Comparison of ENCODE assay signal across 8 cellular contexts in genomic region chr7:80428161-80429054, GRCh38.
DNase-seq lines count a peak whose midpoint lies in the region; ATAC-seq, FAIRE-seq and TF ChIP-seq lines count a peak whose summit lies in the region.

No MANE protein-coding gene starts in this region.

- intact Hi-C loops in IMR-90 (cut with micrococcal nuclease), result loop anchor here (1.0 to 5.0 kb wide), 4 partner anchors 24 to 1044 kb away; no protein-coding TSS in a partner anchor
- intact Hi-C loops in Panc1 (cut with micrococcal nuclease; ENCODE audit: unreplicated experiment), result loop anchor here (1.0 to 10.0 kb wide), 3 partner anchors 230 to 1036 kb away; no protein-coding TSS in a partner anchor

- H4K91ac ChIP-seq in IMR-90 (ENCODE audit: insufficient read depth, low read depth, low read length), result no peak overlapping the region

- no peaks in the 10 kb centered on the region for H3K36me3 Mint-ChIP-seq in nephron progenitor cell (ENCODE audit: low read depth)

- no peak overlapping the region for H3K56ac ChIP-seq in IMR-90 (ENCODE audit: extremely low read depth, insufficient read depth, low read length)

- H3K27ac ChIP-seq in IMR-90 (ENCODE audit: insufficient read depth, low read length) (no peak overlapping the region), Panc1 (ENCODE audit: low read length) (no peak overlapping the region)

- TF ChIP-seq RAD21 in IMR-90 (IDR thresholded peaks at IDR 0.05; ENCODE audit: low read length), result peak; percentile 90

- TF ChIP-seq CTCF in IMR-90 (conservative IDR thresholded peaks at IDR 0.05; ENCODE audit: low read depth, low read length) (peak; percentile 84), Panc1 (IDR thresholded peaks at IDR 0.05) (peak; percentile 73; the same call in 1 of the 2 replicates), nephron progenitor cell (IDR thresholded peaks at IDR 0.05) (peak; percentile 47)

- no peaks in the 10 kb centered on the region for H3K79me1 ChIP-seq in IMR-90 (ENCODE audit: low read depth in 1 of 2, low read length in 2 of 2)

- no peak overlapping the region for H4K5ac ChIP-seq in IMR-90 (ENCODE audit: low read depth, low read length)

- H3K23ac ChIP-seq in IMR-90 (ENCODE audit: low read depth, low read length), result no peak overlapping the region

- ATAC-seq in IMR-90 (ENCODE audit: low read depth) (peak; percentile 89), Panc1 (peak; percentile 97), esophagus mucosa (peak; percentile 67), GM21423 (IDR thresholded peaks at IDR 0.05; ENCODE audit: unreplicated experiment) (no peak), HG03521 (IDR thresholded peaks at IDR 0.05; ENCODE audit: unreplicated experiment) (no peak)

- H3K4me1 Mint-ChIP-seq in nephron progenitor cell, result no peaks in the 10 kb centered on the region

- H3K9me3 Mint-ChIP-seq in nephron progenitor cell, result no peaks in the 10 kb centered on the region

- H3K4me3 ChIP-seq in IMR-90 (ENCODE audit: insufficient read depth, low read depth, low read length) (no peak overlapping the region), Panc1 (ENCODE audit: low read depth in 2 of 2, low read length in 2 of 2) (no peak overlapping the region)

- H2BK120ac ChIP-seq in IMR-90 (ENCODE audit: low read depth, low read length), result no peak overlapping the region

- H3K27me3 ChIP-seq in IMR-90 (ENCODE audit: control insufficient read depth, insufficient read depth, low read length) (no peaks in the 10 kb centered on the region), Panc1 (ENCODE audit: control insufficient read depth, insufficient read depth, low read length) (peaks cover 2% of the 10 kb centered on the region; the same call in 1 of the 2 replicates)

- H2BK5ac ChIP-seq in IMR-90 (ENCODE audit: low read depth, low read length, poor library complexity, severe bottlenecking), result peak overlapping the region; percentile 28

- H3K36me3 ChIP-seq in IMR-90 (ENCODE audit: control insufficient read depth, insufficient read depth, low read length), result no peaks in the 10 kb centered on the region
- no peaks in the 10 kb centered on the region for H3K36me3 ChIP-seq in Panc1 (ENCODE audit: control insufficient read depth, insufficient read depth, low read length)

- no peaks in the 10 kb centered on the region for H3K9me1 ChIP-seq in IMR-90 (ENCODE audit: insufficient read depth, low read length)

- peak; percentile 79 for DNase-seq in IMR-90
- peak; percentile 76 for DNase-seq in Panc1 (ENCODE audit: low read depth, low spot score)
- DNase-seq in nephron progenitor cell, result no peak
- no peak for DNase-seq in UCSD-AML1 (lab: John Stamatoyannopoulos, UW; ENCODE audit: unreplicated experiment)

- H2BK20ac ChIP-seq in IMR-90 (ENCODE audit: low read depth, low read length), result no peak overlapping the region

- H4K20me1 ChIP-seq in IMR-90 (ENCODE audit: insufficient read depth, low read length), result no peaks in the 10 kb centered on the region

- BruUV-seq in IMR-90 (replicated peaks; lab: Mats Ljungman, UMichigan), result no TSS peak
- BruUV-seq in Panc1 (replicated peaks; lab: Mats Ljungman, UMichigan), result no TSS peak

- H3K4me3 Mint-ChIP-seq in nephron progenitor cell, result no peak overlapping the region

- no peak for TF ChIP-seq POLR2A in IMR-90 (IDR thresholded peaks at IDR 0.05; ENCODE audit: low read depth, low read length)

- CTCF ChIA-PET in IMR-90 (lab: Yijun Ruan, JAX) (interaction anchor here (0.6 to 2.4 kb wide), 11 partner anchors 17 to 367 kb away, joined by 3 to 15 read pairs (median 5); no protein-coding TSS in a partner anchor), Panc1 (lab: Charles Lee) (interaction anchor here (0.7 to 1.3 kb wide), 4 partner anchors 227 to 1029 kb away, joined by 3 to 13 read pairs (median 5); no protein-coding TSS in a partner anchor)

- no peak overlapping the region for H2BK15ac ChIP-seq in IMR-90 (ENCODE audit: low read depth, low read length)

- in situ Hi-C loops in IMR-90 (cut with MboI; ENCODE audit: low sequenced_read_pairs) (loop anchor here (5.0 to 25.0 kb wide), 2 partner anchors 229 to 1034 kb away; no protein-coding TSS in a partner anchor), Panc1 (cut with HindIII; ENCODE audit: low pct_unique_long_range_greater_than_20kb, low sequenced_read_pairs) (no loop called here)

- peaks cover 3% of the 10 kb centered on the region for H3K4me1 ChIP-seq in IMR-90 (ENCODE audit: control insufficient read depth, insufficient read depth, low read length)
- no peaks in the 10 kb centered on the region for H3K4me1 ChIP-seq in Panc1 (ENCODE audit: control insufficient read depth, insufficient read depth, low read length)

- H3K27me3 Mint-ChIP-seq in nephron progenitor cell (ENCODE audit: low read depth, poor library complexity), result peaks cover 3% of the 10 kb centered on the region

- H3K4ac ChIP-seq in IMR-90 (ENCODE audit: low read depth, low read length), result no peak overlapping the region; the same call in 1 of the 2 replicates

- no peak overlapping the region for H3K27ac Mint-ChIP-seq in nephron progenitor cell

- no peak overlapping the region for H2AK5ac ChIP-seq in IMR-90 (ENCODE audit: low read depth, low read length)

- H3K9me3 ChIP-seq in IMR-90 (ENCODE audit: control insufficient read depth, insufficient read depth, low read length), result no peaks in the 10 kb centered on the region
- no peaks in the 10 kb centered on the region for H3K9me3 ChIP-seq in Panc1 (ENCODE audit: control insufficient read depth, insufficient read depth, low read depth, low read length)

- H3K9ac ChIP-seq in IMR-90 (ENCODE audit: low read depth, low read length), result no peak overlapping the region

- H3K14ac ChIP-seq in IMR-90 (replicated peaks; ENCODE audit: low read depth, low read length), result no peak overlapping the region

- H2AK9ac ChIP-seq in IMR-90 (replicated peaks; ENCODE audit: low read depth, low read length, poor library complexity), result no peak overlapping the region

- H3K18ac ChIP-seq in IMR-90 (ENCODE audit: low read depth, low read length), result no peak overlapping the region

- dilution Hi-C loops in IMR-90 (cut with HindIII; ENCODE audit: low sequenced_read_pairs, unreplicated experiment), result no loop called here

- H3K4me2 ChIP-seq in IMR-90 (ENCODE audit: low read depth, low read length), result no peak overlapping the region

- POLR2A ChIA-PET in IMR-90 (lab: Charles Lee; ENCODE audit: unreplicated experiment) (no interaction called here), Panc1 (lab: Charles Lee) (no interaction called here)

- H2AFZ ChIP-seq in IMR-90 (replicated peaks; ENCODE audit: low read length, poor library complexity), result no peak overlapping the region

- H4K8ac ChIP-seq in IMR-90 (ENCODE audit: low read depth in 2 of 2, low read length in 2 of 2), result no peak overlapping the region; a peak in 1 of 4 replicates

- no CpG with 5 or more reads among the region's 9 CpGs for WGBS in IMR-90 (ENCODE audit: extremely low coverage in 2 of 2, insufficient read length in 1 of 2), 2 experiments

- FAIRE-seq in G401.6 (lab: Jason Lieb, UNC), result peak; percentile 96

TF ChIP-seq in IMR-90, 13 proteins besides CTCF, POLR2A, EP300 and RAD21:
- TF ChIP-seq SMC3 (IDR thresholded peaks at IDR 0.05; ENCODE audit: low read depth, low read length), result peak; percentile 84
- no peak for TF ChIP-seq BHLHE40 (IDR thresholded peaks at IDR 0.05; ENCODE audit: low read depth, low read length)

Comparison
In these comparisons a context has a peak if more than half of its experiments do, and no peak if none do; other contexts are left out.
1. ATAC-seq: peak in IMR-90 (single experiment), Panc1 (single experiment) and esophagus mucosa (single experiment); none in GM21423 (single experiment) and HG03521 (single experiment).
2. DNase-seq: peak in IMR-90 (single experiment) and Panc1 (single experiment); none in nephron progenitor cell (single experiment) and UCSD-AML1 (single experiment).
3. Peak in every context shown above with its lines, with median percentiles within 50 percentile points of each other: CTCF ChIP-seq.